ENCODE assay signal across 25 cellular contexts in genomic region chr5:92969781-92970237, GRCh38.
DNase-seq lines count a peak whose midpoint lies in the region; ATAC-seq and TF ChIP-seq lines count a peak whose summit lies in the region.
"Had no signal": no experiment of that assay in that cellular context is flagged by ENCODE, and none has a peak within 500 bp of the region (broad histone marks: within the 10 kb centered on the region; RNA-seq: fewer than 3 reads in every experiment).

No MANE protein-coding gene starts in this region.

- DNase-seq in COLO829 (ENCODE audit: low spot score) (peak; percentile 70), amniotic epithelial cell (ENCODE audit: low read depth) (peak; percentile 17), globus pallidus (ENCODE audit: low spot score) (peak; percentile 93), osteoblast (ENCODE audit: insufficient read length, low spot score, missing footprints) (no peak), endodermal cell (no peak)
- DNase-seq in stimulated activated CD4-positive, alpha-beta T cell treated with anti-CD3 and anti-CD28 coated beads, Interleukin-15, amount 100 ng/mL, for 24 hours: no peak
- no peak for DNase-seq in activated CD4-positive, alpha-beta T cell treated with anti-CD3 and anti-CD28 coated beads for 36 hours
- DNase-seq: activated CD4-positive, alpha-beta T cell treated with anti-CD3 and anti-CD28 coated beads, Interleukin-2, amount 50 U/mL, for 48 hours; activated effector memory CD4-positive, alpha-beta T cell treated with anti-CD3 and anti-CD28 coated beads, Interleukin-2, amount 50 U/mL, for 16 hours; amniotic stem cell; DMS153; glutamatergic neuron; KG1; left lung; NCI-H1694; NCI-H2227 treated with DMSO at 0.1 percent for 48 hours; NCI-H82; OCI-M1; SJCRH30; T-helper 2 cell had no signal

- H3K4me1 ChIP-seq in osteoblast (ENCODE audit: insufficient read depth, low read length) (no peaks in the 10 kb centered on the region), endodermal cell (ENCODE audit: control insufficient read depth, insufficient read depth, low read length) (no peaks in the 10 kb centered on the region)
- H3K4me1 ChIP-seq: HAP-1, left lung, SJCRH30 had no signal

- H3K27me3 ChIP-seq in osteoblast (ENCODE audit: insufficient read depth, low read length): no peaks in the 10 kb centered on the region
- H3K27me3 ChIP-seq in endodermal cell (ENCODE audit: control insufficient read depth, insufficient read depth, low read length, poor library complexity, severe bottlenecking): no peaks in the 10 kb centered on the region
- H3K27me3 ChIP-seq: left lung, neutrophil, SJCRH30 had no signal

- H3K9me3 ChIP-seq in osteoblast (ENCODE audit: low read depth, low read length) (no peaks in the 10 kb centered on the region), endodermal cell (ENCODE audit: control insufficient read depth, low read length) (no peaks in the 10 kb centered on the region)
- H3K9me3 ChIP-seq: HAP-1, neutrophil, SJCRH30 had no signal

- no peaks in the 10 kb centered on the region for H3K79me2 ChIP-seq in osteoblast (ENCODE audit: insufficient read depth, low read length)

- POLR2A ChIA-PET in activated CD4-positive, alpha-beta T cell treated with anti-CD3 and anti-CD28 coated beads for 36 hours (lab: Charles Lee): no interaction called here

- CTCF ChIA-PET in activated CD4-positive, alpha-beta T cell treated with anti-CD3 and anti-CD28 coated beads for 36 hours (lab: Charles Lee): no interaction called here

- no peak overlapping the region for H3K4me3 Mint-ChIP-seq in activated CD4-positive, alpha-beta T cell treated with anti-CD3 and anti-CD28 coated beads for 36 hours
- H3K4me3 Mint-ChIP-seq in endodermal cell: no peak overlapping the region
- H3K4me3 Mint-ChIP-seq: CD14-positive monocyte had no signal

- peaks cover 3% of the 10 kb centered on the region for H3K9me3 Mint-ChIP-seq in activated CD4-positive, alpha-beta T cell treated with anti-CD3 and anti-CD28 coated beads for 36 hours (ENCODE audit: low read depth)
- H3K9me3 Mint-ChIP-seq in endodermal cell: no peaks in the 10 kb centered on the region

- H3K36me3 Mint-ChIP-seq in activated CD4-positive, alpha-beta T cell treated with anti-CD3 and anti-CD28 coated beads for 36 hours (ENCODE audit: low read depth): no peaks in the 10 kb centered on the region
- H3K36me3 Mint-ChIP-seq in endodermal cell (ENCODE audit: low read depth): no peaks in the 10 kb centered on the region
- H3K36me3 Mint-ChIP-seq: CD14-positive monocyte had no signal

- no peak overlapping the region for H3K27ac Mint-ChIP-seq in activated CD4-positive, alpha-beta T cell treated with anti-CD3 and anti-CD28 coated beads for 36 hours
- H3K27ac Mint-ChIP-seq in endodermal cell: no peak overlapping the region
- H3K27ac Mint-ChIP-seq: CD14-positive monocyte had no signal

- intact Hi-C loops in activated CD4-positive, alpha-beta T cell treated with anti-CD3 and anti-CD28 coated beads for 36 hours (cut with DNase I, micrococcal nuclease): no loop called here

- no peak overlapping the region for H3K9ac ChIP-seq in endodermal cell (ENCODE audit: extremely low read depth, low read length, poor library complexity, severe bottlenecking)

- no peak overlapping the region for H3K4me2 ChIP-seq in osteoblast (ENCODE audit: insufficient read depth, low read length)

- H3K36me3 ChIP-seq in osteoblast (ENCODE audit: insufficient read depth, low read length) (no peaks in the 10 kb centered on the region), endodermal cell (ENCODE audit: control insufficient read depth, insufficient read depth, low read length) (no peaks in the 10 kb centered on the region)
- H3K36me3 ChIP-seq: HAP-1, left lung, neutrophil, SJCRH30 had no signal

- no peaks in the 10 kb centered on the region for H3K4me1 Mint-ChIP-seq in activated CD4-positive, alpha-beta T cell treated with anti-CD3 and anti-CD28 coated beads for 36 hours
- no peaks in the 10 kb centered on the region for H3K4me1 Mint-ChIP-seq in endodermal cell
- H3K4me1 Mint-ChIP-seq: CD14-positive monocyte had no signal

- peak overlapping the region; percentile 26 for H2AFZ ChIP-seq in osteoblast (ENCODE audit: low read length)

- TF ChIP-seq CTCF in osteoblast (IDR thresholded peaks at IDR 0.05; ENCODE audit: extremely low read depth, low read depth, low read length) (no peak), endodermal cell (conservative IDR thresholded peaks at IDR 0.05) (no peak)

- H3K27ac ChIP-seq in osteoblast (ENCODE audit: low read depth, low read length) (no peak overlapping the region), endodermal cell (ENCODE audit: low read depth, low read length) (no peak overlapping the region)
- H3K27ac ChIP-seq: left lung, neutrophil, SJCRH30 had no signal

- no peak for ATAC-seq in HG03159 (IDR thresholded peaks at IDR 0.05; ENCODE audit: unreplicated experiment)
- no peak for ATAC-seq in activated CD4-positive, alpha-beta T cell treated with anti-CD3 and anti-CD28 coated beads for 36 hours
- ATAC-seq: GM12878, left lung had no signal

- WGBS in endodermal cell (ENCODE audit: insufficient coverage in 1 of 2, insufficient read length in 1 of 2), 2 experiments: 83 to 100% methylated on average over 1 to 2 of the region's 2 CpGs

- H4K20me1 ChIP-seq in osteoblast (ENCODE audit: insufficient read depth, low read length): no peaks in the 10 kb centered on the region

- no peak overlapping the region for H3K4me3 ChIP-seq in osteoblast (ENCODE audit: insufficient read depth, low read length)
- no peak overlapping the region for H3K4me3 ChIP-seq in endodermal cell (ENCODE audit: low read length)
- H3K4me3 ChIP-seq: GM12878, HAP-1, left lung, SJCRH30 had no signal

- H3K27me3 Mint-ChIP-seq in activated CD4-positive, alpha-beta T cell treated with anti-CD3 and anti-CD28 coated beads for 36 hours: no peaks in the 10 kb centered on the region
- no peaks in the 10 kb centered on the region for H3K27me3 Mint-ChIP-seq in endodermal cell (ENCODE audit: insufficient read depth)

Comparison
In these comparisons a context has a peak if more than half of its experiments do, and no peak if none do; other contexts are left out.
1. DNase-seq: peak in COLO829 (single experiment), amniotic epithelial cell (single experiment) and globus pallidus (single experiment); none in osteoblast (single experiment), stimulated activated CD4-positive, alpha-beta T cell treated with anti-CD3 and anti-CD28 coated beads, Interleukin-15, amount 100 ng/mL, for 24 hours (single experiment), activated CD4-positive, alpha-beta T cell treated with anti-CD3 and anti-CD28 coated beads for 36 hours (single experiment) and endodermal cell (single experiment).